Comparison of ENCODE assay signal across 9 cellular contexts in the genomic region with DNA sequence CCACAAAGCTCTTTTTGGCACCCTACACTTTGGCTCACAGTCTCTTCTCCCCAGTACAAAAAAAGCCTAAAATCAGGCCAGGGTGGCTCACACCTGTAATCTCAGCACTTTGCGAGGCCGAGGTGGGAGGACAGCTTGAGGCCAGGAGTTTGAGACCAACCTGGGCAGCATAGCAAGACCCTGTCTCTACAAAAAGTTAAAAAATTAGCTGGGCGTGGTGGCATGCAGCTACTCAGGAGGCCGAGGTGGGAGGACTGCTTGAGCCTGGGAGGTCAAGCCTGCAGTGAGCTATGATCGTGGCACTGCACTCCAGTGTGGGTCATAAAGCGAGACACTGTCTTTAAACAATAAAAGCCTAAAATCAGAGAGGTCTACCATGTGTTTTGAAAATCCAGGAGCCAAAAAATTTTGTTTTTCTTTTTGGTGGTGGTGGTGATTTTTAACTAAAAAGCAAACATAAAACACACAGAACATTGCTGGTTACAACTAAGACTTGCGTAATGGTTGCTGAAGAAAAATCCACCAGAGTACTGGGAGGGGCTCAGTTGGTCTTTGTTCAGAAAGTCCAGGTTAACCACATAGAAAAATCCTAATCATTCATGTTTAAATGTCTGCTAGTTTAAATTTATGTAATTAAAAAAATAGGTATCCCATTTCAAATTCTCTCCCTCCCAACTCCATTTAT. TPM values are rescaled to one million over a fixed set of nuclear protein-coding genes. Genes with fewer than 3 reads are reported as not detected.
DNase-seq lines count a peak whose midpoint lies in the region; ATAC-seq and TF ChIP-seq lines count a peak whose summit lies in the region.
"Had no signal": no experiment of that assay in that cellular context is flagged by ENCODE, and none has a peak within 500 bp of the region (broad histone marks: within the 10 kb centered on the region; RNA-seq: fewer than 3 reads in every experiment).

No MANE protein-coding gene starts in this region.

- WGBS in trophoblast cell (ENCODE audit: extremely low coverage, insufficient coverage, insufficient read length), result no CpG with 5 or more reads among the region's 7 CpGs

- H3K9ac ChIP-seq in PC-3 (ENCODE audit: low read length) (no peak overlapping the region), trophoblast cell (ENCODE audit: low read length) (no peak overlapping the region)

- no peaks in the 10 kb centered on the region for H4K20me1 ChIP-seq in PC-3 (ENCODE audit: low read length)

- ATAC-seq in PC-3 (no peak), HG02885 (IDR thresholded peaks at IDR 0.05; ENCODE audit: poor library complexity, unreplicated experiment) (no peak)

- DNase-seq in T-helper 1 cell, result no peak
- no peak for DNase-seq in PC-3
- no peak for DNase-seq in endothelial cell (ENCODE audit: low spot score)
- DNase-seq in trophoblast cell, result no peak
- no peak for DNase-seq in foreskin fibroblast
- no peak for DNase-seq in NCI-H1694 treated with DMSO at 0.1 percent for 48 hours (lab: John Stamatoyannopoulos, UW)
- DNase-seq: NCI-H510A had no signal

- H3K4me3 ChIP-seq in PC-3 (ENCODE audit: low read length) (0 out of 2 replicates have a peak overlapping the region, but pooled peaks have one; percentile 87), trophoblast cell (ENCODE audit: low read depth, low read length) (no peak overlapping the region), foreskin fibroblast (ENCODE audit: low read depth in 1 of 2, low read length in 2 of 2) (no peak overlapping the region)

- no peak overlapping the region for H2BK120ac ChIP-seq in trophoblast cell (ENCODE audit: insufficient read depth, low read length, poor library complexity)

- H3K18ac ChIP-seq in trophoblast cell (ENCODE audit: low read length), result no peak overlapping the region

- peaks cover 32% of the 10 kb centered on the region for H3K36me3 Mint-ChIP-seq in T-helper 1 cell treated with Interleukin-12 subunit alpha and Interleukin-12 subunit beta and Interleukin-4 antibody, amounts not matched to agents 30 μg/mL and 1 μg/mL, for 36 hours (ENCODE audit: low read depth)
- H3K36me3 Mint-ChIP-seq in endothelial cell (ENCODE audit: low read depth, unreplicated experiment), result peaks cover 24% of the 10 kb centered on the region

- no peaks in the 10 kb centered on the region for H3K9me3 Mint-ChIP-seq in T-helper 1 cell treated with Interleukin-12 subunit alpha and Interleukin-12 subunit beta and Interleukin-4 antibody, amounts not matched to agents 30 μg/mL and 1 μg/mL, for 36 hours
- no peaks in the 10 kb centered on the region for H3K9me3 Mint-ChIP-seq in endothelial cell (ENCODE audit: unreplicated experiment)

- H3K27me3 ChIP-seq in PC-3 (ENCODE audit: low read length), result no peaks in the 10 kb centered on the region
- H3K27me3 ChIP-seq in trophoblast cell (ENCODE audit: insufficient read depth, low read length), result no peaks in the 10 kb centered on the region

- no peak overlapping the region for H4K12ac ChIP-seq in trophoblast cell (ENCODE audit: low read depth, low read length)

- TF ChIP-seq CTCF in PC-3 (conservative IDR thresholded peaks at IDR 0.05; ENCODE audit: low read depth, low read length) (no peak), endothelial cell (IDR thresholded peaks at IDR 0.05; ENCODE audit: unreplicated experiment) (no peak), foreskin fibroblast (IDR thresholded peaks at IDR 0.05; ENCODE audit: low read depth, low read length) (no peak)

- intact Hi-C loops in PC-3 (cut with micrococcal nuclease), result loop anchor here (2.0 to 10.0 kb wide), 2 partner anchors 81 to 275 kb away; a partner anchor contains a TSS

- BruUV-seq in PC-3 (replicated peaks; lab: Mats Ljungman, UMichigan), result no TSS peak

- no peak overlapping the region for H2BK5ac ChIP-seq in trophoblast cell (ENCODE audit: low read depth, low read length, poor library complexity)

- no peak overlapping the region for H2AK5ac ChIP-seq in trophoblast cell (ENCODE audit: low read length)

- H3K14ac ChIP-seq in trophoblast cell (ENCODE audit: low read length), result no peak overlapping the region

- H3K9me3 ChIP-seq in PC-3 (ENCODE audit: low read length) (no peaks in the 10 kb centered on the region), trophoblast cell (ENCODE audit: insufficient read depth, low read depth, low read length) (no peaks in the 10 kb centered on the region)

- no peak overlapping the region for H4K8ac ChIP-seq in trophoblast cell (ENCODE audit: low read depth, low read length)

- H3K23ac ChIP-seq in trophoblast cell (ENCODE audit: low read length), result no peak overlapping the region

- no peaks in the 10 kb centered on the region for H3K9me2 ChIP-seq in PC-3 (replicated peaks; ENCODE audit: low read length)

- H3K36me3 ChIP-seq in PC-3 (ENCODE audit: low read depth, low read length) (peaks cover 44% of the 10 kb centered on the region), trophoblast cell (ENCODE audit: control insufficient read depth in 1 of 2, insufficient read depth in 2 of 2, low read length in 2 of 2) (peaks cover 26 to 48% of the 10 kb centered on the region in 2 experiments)

- H3K27ac ChIP-seq in PC-3 (ENCODE audit: low read length), result no peak overlapping the region
- H3K27ac ChIP-seq in trophoblast cell (ENCODE audit: low read depth, low read length), result no peak overlapping the region

- POLR2A ChIA-PET in PC-3 (lab: Charles Lee; ENCODE audit: unreplicated experiment), result interaction anchor here (0.5 to 0.7 kb wide), 2 partner anchors 11 to 12 kb away, joined by 3 to 22 read pairs; no protein-coding TSS in a partner anchor

- H3K79me1 ChIP-seq in trophoblast cell (ENCODE audit: low read length), result peaks cover 8% of the 10 kb centered on the region

- no peak overlapping the region for H3K27ac Mint-ChIP-seq in T-helper 1 cell treated with Interleukin-12 subunit alpha and Interleukin-12 subunit beta and Interleukin-4 antibody, amounts not matched to agents 30 μg/mL and 1 μg/mL, for 36 hours
- H3K27ac Mint-ChIP-seq in endothelial cell (ENCODE audit: unreplicated experiment), result peak overlapping the region; percentile 96

- H3K4me1 Mint-ChIP-seq in T-helper 1 cell treated with Interleukin-12 subunit alpha and Interleukin-12 subunit beta and Interleukin-4 antibody, amounts not matched to agents 30 μg/mL and 1 μg/mL, for 36 hours (ENCODE audit: low read depth), result peaks cover 24% of the 10 kb centered on the region
- H3K4me1 Mint-ChIP-seq in endothelial cell (ENCODE audit: unreplicated experiment), result peaks cover 51% of the 10 kb centered on the region

- peak overlapping the region; percentile 93 for H3K4me3 Mint-ChIP-seq in T-helper 1 cell treated with Interleukin-12 subunit alpha and Interleukin-12 subunit beta and Interleukin-4 antibody, amounts not matched to agents 30 μg/mL and 1 μg/mL, for 36 hours
- peak overlapping the region; percentile 88 for H3K4me3 Mint-ChIP-seq in endothelial cell (ENCODE audit: unreplicated experiment)

- H2AFZ ChIP-seq in PC-3 (ENCODE audit: low read length), result no peak overlapping the region
- H2AFZ ChIP-seq in trophoblast cell (ENCODE audit: insufficient read depth, low read length, poor library complexity), result no peak overlapping the region

- peak overlapping the region; percentile 99 for H3K4me2 ChIP-seq in PC-3 (ENCODE audit: low read length)
- no peak overlapping the region for H3K4me2 ChIP-seq in trophoblast cell (ENCODE audit: low read length)

- CTCF ChIA-PET in PC-3 (lab: Charles Lee), result no interaction called here

- H4K91ac ChIP-seq in trophoblast cell (ENCODE audit: low read depth, low read length), result no peak overlapping the region

- H3K27me3 Mint-ChIP-seq in T-helper 1 cell treated with Interleukin-12 subunit alpha and Interleukin-12 subunit beta and Interleukin-4 antibody, amounts not matched to agents 30 μg/mL and 1 μg/mL, for 36 hours (ENCODE audit: low read depth), result no peaks in the 10 kb centered on the region
- peaks cover 6% of the 10 kb centered on the region for H3K27me3 Mint-ChIP-seq in endothelial cell (ENCODE audit: unreplicated experiment)

- no peaks in the 10 kb centered on the region for H3F3A ChIP-seq in PC-3 (ENCODE audit: low read length, unreplicated experiment)

- H3K4ac ChIP-seq in trophoblast cell (ENCODE audit: low read depth, low read length), result peak overlapping the region; percentile 24

- H3K4me1 ChIP-seq in PC-3 (ENCODE audit: insufficient read depth, low read length), result peaks cover 16% of the 10 kb centered on the region
- peaks cover 3 to 9% of the 10 kb centered on the region in 2 experiments for H3K4me1 ChIP-seq in trophoblast cell (ENCODE audit: control insufficient read depth in 1 of 2, insufficient read depth in 2 of 2, low read length in 2 of 2)

- H2BK12ac ChIP-seq in trophoblast cell (ENCODE audit: low read length), result no peak overlapping the region

- peaks cover 29% of the 10 kb centered on the region; the same call in 1 of the 2 replicates for H3K79me2 ChIP-seq in PC-3 (ENCODE audit: low read length)
- peaks cover 4% of the 10 kb centered on the region for H3K79me2 ChIP-seq in trophoblast cell (ENCODE audit: control insufficient read depth, insufficient read depth, low read length, poor library complexity)

RNA-seq across cellular contexts. Expression of a gene that starts 1.6 kb away (rescaled TPM):
- total RNA-seq in PC-3 (2014; rRNA removed) (120 and 126 TPM in 2 replicates), endothelial cell (ENCODE audit: unreplicated experiment) (237 TPM)
- 35.1 and 37.3 TPM in 2 replicates for polyA plus RNA-seq in trophoblast cell (2013)

RNA-seq across cellular contexts. Expression of a gene that starts 23.2 kb away (rescaled TPM):
- total RNA-seq in PC-3 (2014; rRNA removed) (4.1 and 14.3 TPM in 2 replicates), endothelial cell (ENCODE audit: unreplicated experiment) (149 TPM)
- polyA plus RNA-seq in trophoblast cell (2013), result 4.2 and 5.1 TPM in 2 replicates

RNA-seq across cellular contexts. Expression of a gene that starts 34.2 kb away (rescaled TPM):
- total RNA-seq in PC-3 (2014; rRNA removed), result 116 and 125 TPM in 2 replicates
- 165 TPM for total RNA-seq in endothelial cell (ENCODE audit: unreplicated experiment)
- 66.2 and 66.8 TPM in 2 replicates for polyA plus RNA-seq in trophoblast cell (2013)
